Comparison of ENCODE assay signal across 1 cellular context in the genomic region with DNA sequence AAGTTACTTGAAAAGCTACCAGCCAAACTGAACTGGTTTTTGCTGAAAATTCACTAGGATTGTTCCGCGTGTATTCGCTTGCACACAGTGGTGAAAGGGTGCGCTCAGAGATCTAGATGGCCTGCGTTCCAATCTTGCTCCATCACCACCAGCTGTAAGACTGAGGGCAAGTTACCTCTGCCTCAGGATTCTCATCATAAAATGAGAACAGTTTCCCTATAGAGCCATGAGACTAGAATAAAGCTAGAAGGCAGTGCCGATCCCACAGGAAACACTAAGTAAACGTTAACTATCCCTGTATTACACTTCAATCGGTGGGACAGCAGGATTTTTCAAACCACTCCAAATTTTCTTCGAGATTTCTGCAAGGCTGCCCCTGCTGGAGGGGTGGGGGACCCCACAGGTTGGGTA.
TF ChIP-seq lines count a peak whose summit lies in the region.

No MANE protein-coding gene starts in this region.

TF ChIP-seq in GM12878, 131 proteins besides CTCF, POLR2A, EP300 and RAD21 (continued from another document):
- TF ChIP-seq, protein P1, sequence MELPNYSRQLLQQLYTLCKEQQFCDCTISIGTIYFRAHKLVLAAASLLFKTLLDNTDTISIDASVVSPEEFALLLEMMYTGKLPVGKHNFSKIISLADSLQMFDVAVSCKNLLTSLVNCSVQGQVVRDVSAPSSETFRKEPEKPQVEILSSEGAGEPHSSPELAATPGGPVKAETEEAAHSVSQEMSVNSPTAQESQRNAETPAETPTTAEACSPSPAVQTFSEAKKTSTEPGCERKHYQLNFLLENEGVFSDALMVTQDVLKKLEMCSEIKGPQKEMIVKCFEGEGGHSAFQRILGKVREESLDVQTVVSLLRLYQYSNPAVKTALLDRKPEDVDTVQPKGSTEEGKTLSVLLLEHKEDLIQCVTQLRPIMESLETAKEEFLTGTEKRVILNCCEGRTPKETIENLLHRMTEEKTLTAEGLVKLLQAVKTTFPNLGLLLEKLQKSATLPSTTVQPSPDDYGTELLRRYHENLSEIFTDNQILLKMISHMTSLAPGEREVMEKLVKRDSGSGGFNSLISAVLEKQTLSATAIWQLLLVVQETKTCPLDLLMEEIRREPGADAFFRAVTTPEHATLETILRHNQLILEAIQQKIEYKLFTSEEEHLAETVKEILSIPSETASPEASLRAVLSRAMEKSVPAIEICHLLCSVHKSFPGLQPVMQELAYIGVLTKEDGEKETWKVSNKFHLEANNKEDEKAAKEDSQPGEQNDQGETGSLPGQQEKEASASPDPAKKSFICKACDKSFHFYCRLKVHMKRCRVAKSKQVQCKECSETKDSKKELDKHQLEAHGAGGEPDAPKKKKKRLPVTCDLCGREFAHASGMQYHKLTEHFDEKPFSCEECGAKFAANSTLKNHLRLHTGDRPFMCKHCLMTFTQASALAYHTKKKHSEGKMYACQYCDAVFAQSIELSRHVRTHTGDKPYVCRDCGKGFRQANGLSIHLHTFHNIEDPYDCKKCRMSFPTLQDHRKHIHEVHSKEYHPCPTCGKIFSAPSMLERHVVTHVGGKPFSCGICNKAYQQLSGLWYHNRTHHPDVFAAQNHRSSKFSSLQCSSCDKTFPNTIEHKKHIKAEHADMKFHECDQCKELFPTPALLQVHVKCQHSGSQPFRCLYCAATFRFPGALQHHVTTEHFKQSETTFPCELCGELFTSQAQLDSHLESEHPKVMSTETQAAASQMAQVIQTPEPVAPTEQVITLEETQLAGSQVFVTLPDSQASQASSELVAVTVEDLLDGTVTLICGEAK (IDR thresholded peaks at IDR 0.05; ENCODE audit: borderline replicate concordance) = peak; percentile 18; the same call in 1 of the 2 replicates
- no peak for TF ChIP-seq NR2C1 (IDR thresholded peaks at IDR 0.05)
- TF ChIP-seq, protein P2, sequence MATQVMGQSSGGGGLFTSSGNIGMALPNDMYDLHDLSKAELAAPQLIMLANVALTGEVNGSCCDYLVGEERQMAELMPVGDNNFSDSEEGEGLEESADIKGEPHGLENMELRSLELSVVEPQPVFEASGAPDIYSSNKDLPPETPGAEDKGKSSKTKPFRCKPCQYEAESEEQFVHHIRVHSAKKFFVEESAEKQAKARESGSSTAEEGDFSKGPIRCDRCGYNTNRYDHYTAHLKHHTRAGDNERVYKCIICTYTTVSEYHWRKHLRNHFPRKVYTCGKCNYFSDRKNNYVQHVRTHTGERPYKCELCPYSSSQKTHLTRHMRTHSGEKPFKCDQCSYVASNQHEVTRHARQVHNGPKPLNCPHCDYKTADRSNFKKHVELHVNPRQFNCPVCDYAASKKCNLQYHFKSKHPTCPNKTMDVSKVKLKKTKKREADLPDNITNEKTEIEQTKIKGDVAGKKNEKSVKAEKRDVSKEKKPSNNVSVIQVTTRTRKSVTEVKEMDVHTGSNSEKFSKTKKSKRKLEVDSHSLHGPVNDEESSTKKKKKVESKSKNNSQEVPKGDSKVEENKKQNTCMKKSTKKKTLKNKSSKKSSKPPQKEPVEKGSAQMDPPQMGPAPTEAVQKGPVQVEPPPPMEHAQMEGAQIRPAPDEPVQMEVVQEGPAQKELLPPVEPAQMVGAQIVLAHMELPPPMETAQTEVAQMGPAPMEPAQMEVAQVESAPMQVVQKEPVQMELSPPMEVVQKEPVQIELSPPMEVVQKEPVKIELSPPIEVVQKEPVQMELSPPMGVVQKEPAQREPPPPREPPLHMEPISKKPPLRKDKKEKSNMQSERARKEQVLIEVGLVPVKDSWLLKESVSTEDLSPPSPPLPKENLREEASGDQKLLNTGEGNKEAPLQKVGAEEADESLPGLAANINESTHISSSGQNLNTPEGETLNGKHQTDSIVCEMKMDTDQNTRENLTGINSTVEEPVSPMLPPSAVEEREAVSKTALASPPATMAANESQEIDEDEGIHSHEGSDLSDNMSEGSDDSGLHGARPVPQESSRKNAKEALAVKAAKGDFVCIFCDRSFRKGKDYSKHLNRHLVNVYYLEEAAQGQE (IDR thresholded peaks at IDR 0.05; ENCODE audit: low read depth, low read length) = no peak
- no peak for TF ChIP-seq SMARCA5 (IDR thresholded peaks at IDR 0.05)
- TF ChIP-seq CHD4 (IDR thresholded peaks at IDR 0.05) = no peak
- TF ChIP-seq, protein P3, sequence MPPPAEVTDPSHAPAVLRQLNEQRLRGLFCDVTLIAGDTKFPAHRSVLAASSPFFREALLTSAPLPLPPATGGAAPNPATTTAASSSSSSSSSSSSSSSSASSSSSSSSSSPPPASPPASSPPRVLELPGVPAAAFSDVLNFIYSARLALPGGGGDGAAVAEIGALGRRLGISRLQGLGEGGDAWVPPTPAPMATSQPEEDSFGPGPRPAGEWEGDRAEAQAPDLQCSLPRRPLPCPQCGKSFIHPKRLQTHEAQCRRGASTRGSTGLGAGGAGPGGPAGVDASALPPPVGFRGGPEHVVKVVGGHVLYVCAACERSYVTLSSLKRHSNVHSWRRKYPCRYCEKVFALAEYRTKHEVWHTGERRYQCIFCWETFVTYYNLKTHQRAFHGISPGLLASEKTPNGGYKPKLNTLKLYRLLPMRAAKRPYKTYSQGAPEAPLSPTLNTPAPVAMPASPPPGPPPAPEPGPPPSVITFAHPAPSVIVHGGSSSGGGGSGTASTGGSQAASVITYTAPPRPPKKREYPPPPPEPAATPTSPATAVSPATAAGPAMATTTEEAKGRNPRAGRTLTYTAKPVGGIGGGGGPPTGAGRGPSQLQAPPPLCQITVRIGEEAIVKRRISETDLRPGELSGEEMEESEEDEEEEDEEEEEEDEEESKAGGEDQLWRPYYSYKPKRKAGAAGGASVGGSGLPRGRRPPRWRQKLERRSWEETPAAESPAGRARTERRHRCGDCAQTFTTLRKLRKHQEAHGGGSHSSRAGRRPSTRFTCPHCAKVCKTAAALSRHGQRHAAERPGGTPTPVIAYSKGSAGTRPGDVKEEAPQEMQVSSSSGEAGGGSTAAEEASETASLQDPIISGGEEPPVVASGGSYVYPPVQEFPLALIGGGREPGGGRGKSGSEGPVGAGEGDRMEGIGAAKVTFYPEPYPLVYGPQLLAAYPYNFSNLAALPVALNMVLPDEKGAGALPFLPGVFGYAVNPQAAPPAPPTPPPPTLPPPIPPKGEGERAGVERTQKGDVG (CRISPR knock-in tag; IDR thresholded peaks at IDR 0.05) = no peak
- TF ChIP-seq EED (IDR thresholded peaks at IDR 0.05; ENCODE audit: low read depth) = no peak
- TF ChIP-seq, protein P4, sequence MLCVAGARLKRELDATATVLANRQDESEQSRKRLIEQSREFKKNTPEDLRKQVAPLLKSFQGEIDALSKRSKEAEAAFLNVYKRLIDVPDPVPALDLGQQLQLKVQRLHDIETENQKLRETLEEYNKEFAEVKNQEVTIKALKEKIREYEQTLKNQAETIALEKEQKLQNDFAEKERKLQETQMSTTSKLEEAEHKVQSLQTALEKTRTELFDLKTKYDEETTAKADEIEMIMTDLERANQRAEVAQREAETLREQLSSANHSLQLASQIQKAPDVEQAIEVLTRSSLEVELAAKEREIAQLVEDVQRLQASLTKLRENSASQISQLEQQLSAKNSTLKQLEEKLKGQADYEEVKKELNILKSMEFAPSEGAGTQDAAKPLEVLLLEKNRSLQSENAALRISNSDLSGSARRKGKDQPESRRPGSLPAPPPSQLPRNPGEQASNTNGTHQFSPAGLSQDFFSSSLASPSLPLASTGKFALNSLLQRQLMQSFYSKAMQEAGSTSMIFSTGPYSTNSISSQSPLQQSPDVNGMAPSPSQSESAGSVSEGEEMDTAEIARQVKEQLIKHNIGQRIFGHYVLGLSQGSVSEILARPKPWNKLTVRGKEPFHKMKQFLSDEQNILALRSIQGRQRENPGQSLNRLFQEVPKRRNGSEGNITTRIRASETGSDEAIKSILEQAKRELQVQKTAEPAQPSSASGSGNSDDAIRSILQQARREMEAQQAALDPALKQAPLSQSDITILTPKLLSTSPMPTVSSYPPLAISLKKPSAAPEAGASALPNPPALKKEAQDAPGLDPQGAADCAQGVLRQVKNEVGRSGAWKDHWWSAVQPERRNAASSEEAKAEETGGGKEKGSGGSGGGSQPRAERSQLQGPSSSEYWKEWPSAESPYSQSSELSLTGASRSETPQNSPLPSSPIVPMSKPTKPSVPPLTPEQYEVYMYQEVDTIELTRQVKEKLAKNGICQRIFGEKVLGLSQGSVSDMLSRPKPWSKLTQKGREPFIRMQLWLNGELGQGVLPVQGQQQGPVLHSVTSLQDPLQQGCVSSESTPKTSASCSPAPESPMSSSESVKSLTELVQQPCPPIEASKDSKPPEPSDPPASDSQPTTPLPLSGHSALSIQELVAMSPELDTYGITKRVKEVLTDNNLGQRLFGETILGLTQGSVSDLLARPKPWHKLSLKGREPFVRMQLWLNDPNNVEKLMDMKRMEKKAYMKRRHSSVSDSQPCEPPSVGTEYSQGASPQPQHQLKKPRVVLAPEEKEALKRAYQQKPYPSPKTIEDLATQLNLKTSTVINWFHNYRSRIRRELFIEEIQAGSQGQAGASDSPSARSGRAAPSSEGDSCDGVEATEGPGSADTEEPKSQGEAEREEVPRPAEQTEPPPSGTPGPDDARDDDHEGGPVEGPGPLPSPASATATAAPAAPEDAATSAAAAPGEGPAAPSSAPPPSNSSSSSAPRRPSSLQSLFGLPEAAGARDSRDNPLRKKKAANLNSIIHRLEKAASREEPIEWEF (IDR thresholded peaks at IDR 0.05; ENCODE audit: insufficient replicate concordance, low read depth, low read length) = no peak
